19 cellular contexts compared by ENCODE assay signal in genomic region chr6:124683507-124683906, GRCh38.
DNase-seq lines count a peak whose midpoint lies in the region; ATAC-seq and TF ChIP-seq lines count a peak whose summit lies in the region.
"Had no signal": no experiment of that assay in that cellular context is flagged by ENCODE, and none has a peak within 500 bp of the region (broad histone marks: within the 10 kb centered on the region; RNA-seq: fewer than 3 reads in every experiment).

No MANE protein-coding gene starts in this region.

- no peak overlapping the region for H3K27ac Mint-ChIP-seq in osteocyte (ENCODE audit: unreplicated experiment)
- H3K27ac Mint-ChIP-seq: activated naive CD8-positive, alpha-beta T cell treated with anti-CD3 and anti-CD28 coated beads, Interleukin-2, amount 50 U/mL, for 24 hours; CD8-positive, alpha-beta memory T cell; stimulated activated naive CD8-positive, alpha-beta T cell treated with anti-CD3 and anti-CD28 coated beads, Interleukin-15, amount 100 ng/mL, for 72 hours; T-helper 1 cell treated with Interleukin-12 subunit alpha and Interleukin-12 subunit beta and Interleukin-4 antibody, amounts not matched to agents 30 μg/mL and 1 μg/mL, for 36 hours; type B pancreatic cell had no signal

- no peak for TF ChIP-seq POLR2A in heart left ventricle (IDR thresholded peaks at IDR 0.05)

- TF ChIP-seq CTCF in WERI-Rb-1 (IDR thresholded peaks at IDR 0.05; ENCODE audit: low read depth, low read length) (peak; percentile 18; the same call in 1 of the 2 replicates), foreskin fibroblast (IDR thresholded peaks at IDR 0.05; ENCODE audit: low read depth, low read length) (no peak), osteocyte (IDR thresholded peaks at IDR 0.05) (no peak), heart left ventricle (IDR thresholded peaks at IDR 0.05) (no peak)

- H3K4me3 ChIP-seq in H7 (ENCODE audit: insufficient read depth, low read depth, low read length), result no peak overlapping the region
- H3K4me3 ChIP-seq in WERI-Rb-1 (ENCODE audit: low read depth, low read length), result no peak overlapping the region
- H3K4me3 ChIP-seq in foreskin fibroblast (ENCODE audit: low read depth in 1 of 2, low read length in 2 of 2), result no peak overlapping the region
- no peak overlapping the region for H3K4me3 ChIP-seq in heart left ventricle
- H3K4me3 ChIP-seq: breast epithelium had no signal

- no peaks in the 10 kb centered on the region for H3K36me3 ChIP-seq in H7 (replicated peaks; ENCODE audit: control insufficient read depth, insufficient read depth, low read length)
- H3K36me3 ChIP-seq in WERI-Rb-1, result no peaks in the 10 kb centered on the region
- no peaks in the 10 kb centered on the region for H3K36me3 ChIP-seq in heart left ventricle
- H3K36me3 ChIP-seq: breast epithelium, neutrophil had no signal

- WGBS in heart left ventricle, 4 donors, result 46 to 63% (median 58%) methylated on average over 4 of the region's 4 CpGs

- no peak overlapping the region for H3K4me3 Mint-ChIP-seq in osteocyte (ENCODE audit: unreplicated experiment)
- H3K4me3 Mint-ChIP-seq: activated naive CD8-positive, alpha-beta T cell treated with anti-CD3 and anti-CD28 coated beads, Interleukin-2, amount 50 U/mL, for 24 hours; CD8-positive, alpha-beta memory T cell; stimulated activated naive CD8-positive, alpha-beta T cell treated with anti-CD3 and anti-CD28 coated beads, Interleukin-15, amount 100 ng/mL, for 72 hours; T-helper 1 cell treated with Interleukin-12 subunit alpha and Interleukin-12 subunit beta and Interleukin-4 antibody, amounts not matched to agents 30 μg/mL and 1 μg/mL, for 36 hours; type B pancreatic cell had no signal

- peaks cover 3% of the 10 kb centered on the region for H3K9me3 ChIP-seq in WERI-Rb-1 (ENCODE audit: severe bottlenecking)
- peaks cover 0 to 22% (median 3%) of the 10 kb centered on the region in 12 donors for H3K9me3 ChIP-seq in heart left ventricle
- H3K9me3 ChIP-seq: neutrophil had no signal

- intact Hi-C loops in heart left ventricle (cut with DNase I), result no loop called here

- no peaks in the 10 kb centered on the region for H3K4me1 ChIP-seq in heart left ventricle
- H3K4me1 ChIP-seq: breast epithelium had no signal

- peaks cover 20% of the 10 kb centered on the region for H3K9me3 Mint-ChIP-seq in osteocyte (ENCODE audit: unreplicated experiment)
- H3K9me3 Mint-ChIP-seq: type B pancreatic cell had no signal

- H3K27ac ChIP-seq in WERI-Rb-1 (no peak overlapping the region), heart left ventricle (no peak overlapping the region)
- H3K27ac ChIP-seq: breast epithelium, neutrophil had no signal

- peaks cover 18% of the 10 kb centered on the region for H3K36me3 Mint-ChIP-seq in osteocyte (ENCODE audit: unreplicated experiment)
- H3K36me3 Mint-ChIP-seq: CD8-positive, alpha-beta memory T cell; type B pancreatic cell had no signal

- DNase-seq in H7, result peak; percentile 8
- DNase-seq in NCI-H146 (lab: John Stamatoyannopoulos, UW), result peak; percentile 77
- DNase-seq in WERI-Rb-1, result peak; percentile 15
- peak; percentile 20 for DNase-seq in medulla oblongata (ENCODE audit: extremely low spot score)
- DNase-seq in NOMO-1 (lab: John Stamatoyannopoulos, UW; ENCODE audit: unreplicated experiment in 2 of 2), result no peak
- DNase-seq in foreskin fibroblast, result no peak
- no peak for DNase-seq in osteocyte (ENCODE audit: extremely low spot score, unreplicated experiment)
- DNase-seq in heart left ventricle, result no peak
- DNase-seq: activated CD4-positive, alpha-beta T cell treated with anti-CD3 and anti-CD28 coated beads, Interleukin-2, amount 50 U/mL, for 1 hour; activated naive CD8-positive, alpha-beta T cell treated with anti-CD3 and anti-CD28 coated beads, Interleukin-2, amount 50 U/mL, for 24 hours; CD8-positive, alpha-beta memory T cell; NCI-H1436; NCI-H510A; stimulated activated CD4-positive, alpha-beta T cell treated with anti-CD3 and anti-CD28 coated beads, Interleukin-4, amount 100 ng/mL, for 24 hours; stimulated activated naive CD8-positive, alpha-beta T cell treated with anti-CD3 and anti-CD28 coated beads, Interleukin-15, amount 100 ng/mL, for 72 hours had no signal

- no peaks in the 10 kb centered on the region for H3K27me3 Mint-ChIP-seq in osteocyte (ENCODE audit: unreplicated experiment)
- H3K27me3 Mint-ChIP-seq: activated naive CD8-positive, alpha-beta T cell treated with anti-CD3 and anti-CD28 coated beads, Interleukin-2, amount 50 U/mL, for 24 hours; CD8-positive, alpha-beta memory T cell; stimulated activated naive CD8-positive, alpha-beta T cell treated with anti-CD3 and anti-CD28 coated beads, Interleukin-15, amount 100 ng/mL, for 72 hours; type B pancreatic cell had no signal

- no peaks in the 10 kb centered on the region for H3K27me3 ChIP-seq in H7 (ENCODE audit: control insufficient read depth, insufficient read depth, low read length)
- no peaks in the 10 kb centered on the region for H3K27me3 ChIP-seq in WERI-Rb-1 (ENCODE audit: insufficient read depth, low read depth, severe bottlenecking)
- no peaks in the 10 kb centered on the region for H3K27me3 ChIP-seq in heart left ventricle
- H3K27me3 ChIP-seq: breast epithelium, neutrophil had no signal

- no peak for ATAC-seq in heart left ventricle
- ATAC-seq: activated naive CD8-positive, alpha-beta T cell treated with anti-CD3 and anti-CD28 coated beads, Interleukin-2, amount 50 U/mL, for 24 hours; stimulated activated naive CD8-positive, alpha-beta T cell treated with anti-CD3 and anti-CD28 coated beads, Interleukin-15, amount 100 ng/mL, for 72 hours had no signal

- H3K4me1 Mint-ChIP-seq in osteocyte (ENCODE audit: unreplicated experiment), result peaks cover 23% of the 10 kb centered on the region
- H3K4me1 Mint-ChIP-seq: activated naive CD8-positive, alpha-beta T cell treated with anti-CD3 and anti-CD28 coated beads, Interleukin-2, amount 50 U/mL, for 24 hours; CD8-positive, alpha-beta memory T cell; stimulated activated naive CD8-positive, alpha-beta T cell treated with anti-CD3 and anti-CD28 coated beads, Interleukin-15, amount 100 ng/mL, for 72 hours had no signal

Comparison
In these comparisons a context has a peak if more than half of its experiments do, and no peak if none do; other contexts are left out.
1. DNase-seq: peak in H7 (single experiment), NCI-H146 (single experiment), WERI-Rb-1 (single experiment) and medulla oblongata (single experiment); none in NOMO-1 (0 of 2), foreskin fibroblast (0 of 2), osteocyte (single experiment) and heart left ventricle (0 of 5).